17 cellular contexts compared by ENCODE assay signal in genomic region chr2:72378737-72379346, GRCh38.
A peak's percentile ranks its signal among the peaks of the same experiment; 100 is the strongest.
DNase-seq lines count a peak whose midpoint lies in the region; ATAC-seq, FAIRE-seq and TF ChIP-seq lines count a peak whose summit lies in the region.
"Had no signal": no experiment of that assay in that cellular context is flagged by ENCODE, and none has a peak within 500 bp of the region (broad histone marks: within the 10 kb centered on the region; RNA-seq: fewer than 3 reads in every experiment).

No MANE protein-coding gene starts in this region.

- H3K27me3 Mint-ChIP-seq in mesothelial cell of epicardium (ENCODE audit: low read depth) = no peaks in the 10 kb centered on the region
- no peaks in the 10 kb centered on the region for H3K27me3 Mint-ChIP-seq in activated T-helper 17 cell treated with anti-CD3 and anti-CD28 coated beads, Interleukin-2, amount 50 U/mL, for 72 hours

- H3K27me3 ChIP-seq in bronchial epithelial cell (ENCODE audit: control insufficient read depth, insufficient read depth, low read length) = no peaks in the 10 kb centered on the region

- H3K36me3 Mint-ChIP-seq in mesothelial cell of epicardium = peaks cover 63% of the 10 kb centered on the region
- H3K36me3 Mint-ChIP-seq in activated T-helper 17 cell treated with anti-CD3 and anti-CD28 coated beads, Interleukin-2, amount 50 U/mL, for 72 hours (ENCODE audit: low read depth) = peaks cover 48% of the 10 kb centered on the region
- H3K36me3 Mint-ChIP-seq: CD14-positive monocyte had no signal

- H3K4me3 Mint-ChIP-seq in mesothelial cell of epicardium = no peak overlapping the region
- H3K4me3 Mint-ChIP-seq in activated T-helper 17 cell treated with anti-CD3 and anti-CD28 coated beads, Interleukin-2, amount 50 U/mL, for 72 hours = no peak overlapping the region
- H3K4me3 Mint-ChIP-seq: CD14-positive monocyte had no signal

- peak overlapping the region; percentile 74 for H3K27ac Mint-ChIP-seq in mesothelial cell of epicardium
- H3K27ac Mint-ChIP-seq in activated T-helper 17 cell treated with anti-CD3 and anti-CD28 coated beads, Interleukin-2, amount 50 U/mL, for 72 hours = no peak overlapping the region
- H3K27ac Mint-ChIP-seq: CD14-positive monocyte had no signal

- H3K4me3 ChIP-seq in bronchial epithelial cell (ENCODE audit: low read depth, low read length) = no peak overlapping the region
- H3K4me3 ChIP-seq: PC-9 had no signal

- H3K36me3 ChIP-seq in bronchial epithelial cell (ENCODE audit: control insufficient read depth, insufficient read depth, low read length) = no peaks in the 10 kb centered on the region

- peak; percentile 0 for DNase-seq in ELR (ENCODE audit: low read depth)
- DNase-seq in LHCN-M2 (ENCODE audit: low read depth) = peak; percentile 9
- DNase-seq in bronchial epithelial cell (ENCODE audit: low read depth) = peak; percentile 39
- no peak for DNase-seq in mesothelial cell of epicardium (ENCODE audit: low spot score in 2 of 2, unreplicated experiment in 2 of 2)
- no peak for DNase-seq in DMS 273 (lab: John Stamatoyannopoulos, UW; ENCODE audit: unreplicated experiment)
- DNase-seq in cerebellar cortex (ENCODE audit: low spot score) = no peak
- DNase-seq: DMS53, IMR-90, Karpas-422, NCI-H1105 treated with DMSO at 0.1 percent for 48 hours, NCI-H187 treated with DMSO at 0.1 percent for 48 hours, NCI-H446, NCI-H774, PC-9 had no signal

- TF ChIP-seq CTCF in bronchial epithelial cell (IDR thresholded peaks at IDR 0.05; ENCODE audit: insufficient read depth, low read length, severe bottlenecking) = no peak
- TF ChIP-seq CTCF in mesothelial cell of epicardium (IDR thresholded peaks at IDR 0.05; ENCODE audit: unreplicated experiment) = no peak

- H3K9me3 Mint-ChIP-seq in mesothelial cell of epicardium = peaks cover 50% of the 10 kb centered on the region
- peaks cover 3% of the 10 kb centered on the region for H3K9me3 Mint-ChIP-seq in activated T-helper 17 cell treated with anti-CD3 and anti-CD28 coated beads, Interleukin-2, amount 50 U/mL, for 72 hours

- FAIRE-seq in bronchial epithelial cell (lab: Jason Lieb, UNC) = no peak

- ATAC-seq in activated T-helper 17 cell treated with anti-CD3 and anti-CD28 coated beads, Interleukin-2, amount 50 U/mL, for 72 hours (replicated peaks) = no peak
- ATAC-seq: Right ventricle myocardium inferior had no signal

- peaks cover 10% of the 10 kb centered on the region for H3K4me1 Mint-ChIP-seq in mesothelial cell of epicardium
- H3K4me1 Mint-ChIP-seq in activated T-helper 17 cell treated with anti-CD3 and anti-CD28 coated beads, Interleukin-2, amount 50 U/mL, for 72 hours = no peaks in the 10 kb centered on the region
- H3K4me1 Mint-ChIP-seq: CD14-positive monocyte had no signal

Comparison
In these comparisons a context has a peak if more than half of its experiments do, and no peak if none do; other contexts are left out.
1. DNase-seq: peak in ELR (single experiment), LHCN-M2 (single experiment) and bronchial epithelial cell (single experiment); none in mesothelial cell of epicardium (0 of 2), DMS 273 (single experiment) and cerebellar cortex (single experiment).